8 cellular contexts compared by ENCODE assay signal in genomic region chr22:38700789-38701628, GRCh38. TPM values are rescaled to one million over a fixed set of nuclear protein-coding genes. Genes with fewer than 3 reads are reported as not detected.
A peak's percentile ranks its signal among the peaks of the same experiment; 100 is the strongest.
DNase-seq lines count a peak whose midpoint lies in the region; ATAC-seq and TF ChIP-seq lines count a peak whose summit lies in the region.

JOSD1 (minus strand) TSS chr22:38700943; CDS start chr22:38699987, 956 bp downstream.

- H3K27me3 ChIP-seq in Caco-2 (replicated peaks; ENCODE audit: control insufficient read depth, insufficient read depth, low read length), result no peaks in the 10 kb centered on the region
- no peaks in the 10 kb centered on the region for H3K27me3 ChIP-seq in PC-9 (ENCODE audit: insufficient read depth, low read depth)

- H3K9me2 ChIP-seq in PC-9 (ENCODE audit: insufficient read depth), result no peaks in the 10 kb centered on the region

- peaks cover 16% of the 10 kb centered on the region for H3K4me1 Mint-ChIP-seq in Caco-2 (ENCODE audit: low read depth, unreplicated experiment)
- H3K4me1 Mint-ChIP-seq in activated T-cell treated with anti-CD3 and anti-CD28 coated beads, Interleukin-2, amount 50 U/mL, for 24 hours (ENCODE audit: low read depth), result peaks cover 60% of the 10 kb centered on the region

- peak within 1 kb of the TSS; percentile 79 for H2AFZ ChIP-seq in PC-9

- H3K27ac Mint-ChIP-seq in Caco-2 (ENCODE audit: unreplicated experiment), result peak within 1 kb of the TSS; percentile 95
- H3K27ac Mint-ChIP-seq in activated T-cell treated with anti-CD3 and anti-CD28 coated beads, Interleukin-2, amount 50 U/mL, for 24 hours, result peak within 1 kb of the TSS; percentile 97

- no peaks in the 10 kb centered on the region for H3K9me3 Mint-ChIP-seq in Caco-2 (ENCODE audit: unreplicated experiment)
- H3K9me3 Mint-ChIP-seq in activated T-cell treated with anti-CD3 and anti-CD28 coated beads, Interleukin-2, amount 50 U/mL, for 24 hours, result no peaks in the 10 kb centered on the region

- ATAC-seq in GM21447 (IDR thresholded peaks at IDR 0.05; ENCODE audit: unreplicated experiment), result peak; percentile 23

- DNase-seq in Caco-2 (peak; percentile 94 to 97), PC-9 (peak; percentile 87 to 98), epithelial cell of proximal tubule (ENCODE audit: low read depth) (no peak), mucosa of gallbladder (ENCODE audit: low spot score) (peak; percentile 97)
- DNase-seq in activated T-cell treated with anti-CD3 and anti-CD28 coated beads, Interleukin-2, amount 50 U/mL, for 24 hours, result peak; percentile 99
- DNase-seq in stimulated activated CD8-positive, alpha-beta memory T cell treated with anti-CD3 and anti-CD28 coated beads, Interleukin-4, amount 100 ng/mL, for 24 hours (ENCODE audit: low read depth), result peak; percentile 97

- POLR2A ChIA-PET in Caco-2 (lab: Charles Lee), result no interaction called here
- POLR2A ChIA-PET in PC-9 (lab: Charles Lee; ENCODE audit: unreplicated experiment), result no interaction called here

- H3K36me3 ChIP-seq in Caco-2 (ENCODE audit: control insufficient read depth, insufficient read depth, low read length) (peaks cover 2% of the 10 kb centered on the region; the same call in 1 of the 2 replicates), PC-9 (ENCODE audit: low read depth) (peaks cover 22% of the 10 kb centered on the region; the same call in 1 of the 2 replicates)

- peaks cover 64% of the 10 kb centered on the region for H3K36me3 Mint-ChIP-seq in Caco-2 (ENCODE audit: insufficient read depth, unreplicated experiment)
- H3K36me3 Mint-ChIP-seq in activated T-cell treated with anti-CD3 and anti-CD28 coated beads, Interleukin-2, amount 50 U/mL, for 24 hours (ENCODE audit: low read depth), result peaks cover 40% of the 10 kb centered on the region

- peak within 1 kb of the TSS; percentile 88 for H3K4me3 ChIP-seq in Caco-2 (ENCODE audit: low read depth, low read length)
- peak within 1 kb of the TSS; percentile 82 for H3K4me3 ChIP-seq in PC-9
- H3K4me3 ChIP-seq in epithelial cell of proximal tubule (ENCODE audit: low read depth, low read length), result peak within 1 kb of the TSS; percentile 73

- H4K20me1 ChIP-seq in PC-9 (ENCODE audit: insufficient read depth), result peaks cover 14% of the 10 kb centered on the region; the same call in 1 of the 2 replicates

- TF ChIP-seq CTCF in Caco-2 (IDR thresholded peaks at IDR 0.05; ENCODE audit: insufficient read depth in 1 of 2, low read depth in 1 of 2, low read length in 1 of 2, severe bottlenecking in 1 of 2, unreplicated experiment in 1 of 2) (peak in 1 of 2 experiments; percentile 13), PC-9 (conservative IDR thresholded peaks at IDR 0.05) (no peak), epithelial cell of proximal tubule (conservative IDR thresholded peaks at IDR 0.05; ENCODE audit: low read depth, low read length) (no peak)

- H3K79me2 ChIP-seq in PC-9 (ENCODE audit: low read depth), result peaks cover 44% of the 10 kb centered on the region

- H3F3A ChIP-seq in PC-9 (ENCODE audit: insufficient read depth, low read depth), result peaks cover 54% of the 10 kb centered on the region

- H3K4me2 ChIP-seq in PC-9, result peak within 1 kb of the TSS; percentile 97

- TF ChIP-seq EP300 in Ishikawa (IDR thresholded peaks at IDR 0.05; ENCODE audit: borderline replicate concordance), result 0 out of 2 replicates have a peak, but pooled peaks have one; percentile 12

- intact Hi-C loops in Caco-2 (cut with micrococcal nuclease; ENCODE audit: unreplicated experiment) (no loop called here), PC-9 (cut with micrococcal nuclease; ENCODE audit: unreplicated experiment) (loop anchor here (10.0 kb wide), 2 partner anchors 196 to 386 kb away; partner anchors contain the start of genes CSNK1E and DDX17)

- H3K4me1 ChIP-seq in Caco-2 (peaks cover 31% of the 10 kb centered on the region), PC-9 (replicated peaks; ENCODE audit: insufficient read depth) (peaks cover 43% of the 10 kb centered on the region)

- H3K27ac ChIP-seq in PC-9, result peak within 1 kb of the TSS; percentile 88

- no peaks in the 10 kb centered on the region for H3K27me3 Mint-ChIP-seq in Caco-2 (ENCODE audit: insufficient read depth, unreplicated experiment)
- no peaks in the 10 kb centered on the region for H3K27me3 Mint-ChIP-seq in activated T-cell treated with anti-CD3 and anti-CD28 coated beads, Interleukin-2, amount 50 U/mL, for 24 hours

- CTCF ChIA-PET in Caco-2 (lab: Charles Lee) (no interaction called here), PC-9 (lab: Charles Lee) (no interaction called here)

- peak within 1 kb of the TSS; percentile 87 for H3K4me3 Mint-ChIP-seq in Caco-2 (ENCODE audit: unreplicated experiment)
- peak within 1 kb of the TSS; percentile 93 for H3K4me3 Mint-ChIP-seq in activated T-cell treated with anti-CD3 and anti-CD28 coated beads, Interleukin-2, amount 50 U/mL, for 24 hours

- BruUV-seq in Caco-2 (replicated peaks; lab: Mats Ljungman, UMichigan) (TSS peak; percentile 77), PC-9 (replicated peaks; lab: Mats Ljungman, UMichigan) (TSS peak; percentile 83)

- no peaks in the 10 kb centered on the region for H3K9me3 ChIP-seq in Caco-2
- H3K9me3 ChIP-seq in PC-9 (ENCODE audit: insufficient read depth, low read depth), result no peaks in the 10 kb centered on the region

- TF ChIP-seq RAD21 in Ishikawa (IDR thresholded peaks at IDR 0.05; ENCODE audit: low read depth), result no peak

TF ChIP-seq in Ishikawa, 13 proteins besides CTCF, POLR2A, EP300 and RAD21:
- TF ChIP-seq CEBPB (IDR thresholded peaks at IDR 0.05), result no peak
- peak; percentile 51; the same call in 1 of the 2 replicates for TF ChIP-seq USF1 (IDR thresholded peaks at IDR 0.05)
- TF ChIP-seq EGR1 (IDR thresholded peaks at IDR 0.05), result peak; percentile 95
- peak; percentile 60; the same call in 1 of the 2 replicates for TF ChIP-seq TAF1 (IDR thresholded peaks at IDR 0.05; ENCODE audit: low read depth)
- TF ChIP-seq MAX (IDR thresholded peaks at IDR 0.05), result peak; percentile 60
- no peak for TF ChIP-seq ZBTB7A (IDR thresholded peaks at IDR 0.05; ENCODE audit: low read depth)
- peak; percentile 98 for TF ChIP-seq CREB1 (IDR thresholded peaks at IDR 0.05; ENCODE audit: low read depth)
- peak; percentile 28; the same call in 1 of the 2 replicates for TF ChIP-seq YY1 (IDR thresholded peaks at IDR 0.05; ENCODE audit: low read depth)

RNA-seq across cellular contexts. Expression of gene JOSD1, which starts in this region (rescaled TPM):
- total RNA-seq in Caco-2 (2022), result 50.3 and 55.3 TPM in 2 replicates
- 102 and 110 TPM in 2 replicates for total RNA-seq in PC-9 (2021)
- 70.9 and 89.6 TPM in 2 replicates for total RNA-seq in epithelial cell of proximal tubule
- 75.4 TPM for total RNA-seq in mucosa of gallbladder
